ENCODE assay signal across 1 cellular context in the genomic region with DNA sequence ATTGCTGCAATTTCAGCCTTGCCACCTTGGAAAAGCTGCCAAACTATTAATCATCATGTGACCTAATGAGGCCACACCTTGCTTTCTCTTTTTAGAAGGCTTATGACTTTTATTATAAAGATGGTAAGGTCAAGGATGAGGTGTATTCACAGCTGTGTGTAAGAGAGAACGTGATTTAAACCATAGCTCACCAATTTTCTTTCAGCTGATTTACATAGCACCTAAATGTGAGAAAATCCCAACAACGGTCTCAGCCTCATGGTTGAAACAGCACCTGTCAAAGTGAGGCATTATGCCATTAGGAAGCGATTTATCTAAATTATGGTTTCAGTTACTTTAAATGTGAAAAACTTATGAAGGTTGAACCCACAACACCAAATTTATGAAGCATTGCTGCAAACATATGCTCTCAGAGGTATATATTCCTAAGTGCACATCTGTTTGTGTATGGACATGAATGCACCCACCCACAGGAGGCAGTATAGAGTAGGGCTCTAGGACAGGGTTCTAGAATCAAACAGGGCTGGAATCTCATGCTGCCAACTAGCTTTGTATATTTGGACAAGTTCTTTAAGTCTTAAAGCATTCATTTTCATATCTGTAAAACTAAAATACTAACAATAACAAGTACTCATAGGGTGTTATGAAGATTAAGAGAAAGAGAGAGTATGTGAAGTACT.
TF ChIP-seq lines count a peak whose summit lies in the region.

No MANE protein-coding gene starts in this region.

TF ChIP-seq in GM23338, 12 proteins besides CTCF, POLR2A, EP300 and RAD21 (continued from another document):
- TF ChIP-seq, protein P1, sequence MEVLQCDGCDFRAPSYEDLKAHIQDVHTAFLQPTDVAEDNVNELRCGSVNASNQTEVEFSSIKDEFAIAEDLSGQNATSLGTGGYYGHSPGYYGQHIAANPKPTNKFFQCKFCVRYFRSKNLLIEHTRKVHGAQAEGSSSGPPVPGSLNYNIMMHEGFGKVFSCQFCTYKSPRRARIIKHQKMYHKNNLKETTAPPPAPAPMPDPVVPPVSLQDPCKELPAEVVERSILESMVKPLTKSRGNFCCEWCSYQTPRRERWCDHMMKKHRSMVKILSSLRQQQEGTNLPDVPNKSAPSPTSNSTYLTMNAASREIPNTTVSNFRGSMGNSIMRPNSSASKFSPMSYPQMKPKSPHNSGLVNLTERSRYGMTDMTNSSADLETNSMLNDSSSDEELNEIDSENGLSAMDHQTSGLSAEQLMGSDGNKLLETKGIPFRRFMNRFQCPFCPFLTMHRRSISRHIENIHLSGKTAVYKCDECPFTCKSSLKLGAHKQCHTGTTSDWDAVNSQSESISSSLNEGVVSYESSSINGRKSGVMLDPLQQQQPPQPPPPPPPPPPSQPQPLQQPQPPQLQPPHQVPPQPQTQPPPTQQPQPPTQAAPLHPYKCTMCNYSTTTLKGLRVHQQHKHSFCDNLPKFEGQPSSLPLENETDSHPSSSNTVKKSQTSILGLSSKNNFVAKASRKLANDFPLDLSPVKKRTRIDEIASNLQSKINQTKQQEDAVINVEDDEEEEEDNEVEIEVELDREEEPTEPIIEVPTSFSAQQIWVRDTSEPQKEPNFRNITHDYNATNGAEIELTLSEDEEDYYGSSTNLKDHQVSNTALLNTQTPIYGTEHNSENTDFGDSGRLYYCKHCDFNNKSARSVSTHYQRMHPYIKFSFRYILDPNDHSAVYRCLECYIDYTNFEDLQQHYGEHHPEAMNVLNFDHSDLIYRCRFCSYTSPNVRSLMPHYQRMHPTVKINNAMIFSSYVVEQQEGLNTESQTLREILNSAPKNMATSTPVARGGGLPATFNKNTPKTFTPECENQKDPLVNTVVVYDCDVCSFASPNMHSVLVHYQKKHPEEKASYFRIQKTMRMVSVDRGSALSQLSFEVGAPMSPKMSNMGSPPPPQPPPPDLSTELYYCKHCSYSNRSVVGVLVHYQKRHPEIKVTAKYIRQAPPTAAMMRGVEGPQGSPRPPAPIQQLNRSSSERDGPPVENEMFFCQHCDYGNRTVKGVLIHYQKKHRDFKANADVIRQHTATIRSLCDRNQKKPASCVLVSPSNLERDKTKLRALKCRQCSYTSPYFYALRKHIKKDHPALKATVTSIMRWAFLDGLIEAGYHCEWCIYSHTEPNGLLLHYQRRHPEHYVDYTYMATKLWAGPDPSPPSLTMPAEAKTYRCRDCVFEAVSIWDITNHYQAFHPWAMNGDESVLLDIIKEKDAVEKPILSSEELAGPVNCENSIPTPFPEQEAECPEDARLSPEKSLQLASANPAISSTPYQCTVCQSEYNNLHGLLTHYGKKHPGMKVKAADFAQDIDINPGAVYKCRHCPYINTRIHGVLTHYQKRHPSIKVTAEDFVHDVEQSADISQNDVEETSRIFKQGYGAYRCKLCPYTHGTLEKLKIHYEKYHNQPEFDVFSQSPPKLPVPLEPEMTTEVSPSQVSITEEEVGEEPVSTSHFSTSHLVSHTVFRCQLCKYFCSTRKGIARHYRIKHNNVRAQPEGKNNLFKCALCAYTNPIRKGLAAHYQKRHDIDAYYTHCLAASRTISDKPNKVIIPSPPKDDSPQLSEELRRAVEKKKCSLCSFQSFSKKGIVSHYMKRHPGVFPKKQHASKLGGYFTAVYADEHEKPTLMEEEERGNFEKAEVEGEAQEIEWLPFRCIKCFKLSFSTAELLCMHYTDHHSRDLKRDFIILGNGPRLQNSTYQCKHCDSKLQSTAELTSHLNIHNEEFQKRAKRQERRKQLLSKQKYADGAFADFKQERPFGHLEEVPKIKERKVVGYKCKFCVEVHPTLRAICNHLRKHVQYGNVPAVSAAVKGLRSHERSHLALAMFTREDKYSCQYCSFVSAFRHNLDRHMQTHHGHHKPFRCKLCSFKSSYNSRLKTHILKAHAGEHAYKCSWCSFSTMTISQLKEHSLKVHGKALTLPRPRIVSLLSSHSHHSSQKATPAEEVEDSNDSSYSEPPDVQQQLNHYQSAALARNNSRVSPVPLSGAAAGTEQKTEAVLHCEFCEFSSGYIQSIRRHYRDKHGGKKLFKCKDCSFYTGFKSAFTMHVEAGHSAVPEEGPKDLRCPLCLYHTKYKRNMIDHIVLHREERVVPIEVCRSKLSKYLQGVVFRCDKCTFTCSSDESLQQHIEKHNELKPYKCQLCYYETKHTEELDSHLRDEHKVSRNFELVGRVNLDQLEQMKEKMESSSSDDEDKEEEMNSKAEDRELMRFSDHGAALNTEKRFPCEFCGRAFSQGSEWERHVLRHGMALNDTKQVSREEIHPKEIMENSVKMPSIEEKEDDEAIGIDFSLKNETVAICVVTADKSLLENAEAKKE (CRISPR knock-in tag; IDR thresholded peaks at IDR 0.05), result no peak
- TF ChIP-seq ZNF331 (CRISPR knock-in tag; IDR thresholded peaks at IDR 0.05; ENCODE audit: low read depth) (no peak), ZNF114 (CRISPR knock-in tag; IDR thresholded peaks at IDR 0.05) (no peak)
- TF ChIP-seq, protein P2, sequence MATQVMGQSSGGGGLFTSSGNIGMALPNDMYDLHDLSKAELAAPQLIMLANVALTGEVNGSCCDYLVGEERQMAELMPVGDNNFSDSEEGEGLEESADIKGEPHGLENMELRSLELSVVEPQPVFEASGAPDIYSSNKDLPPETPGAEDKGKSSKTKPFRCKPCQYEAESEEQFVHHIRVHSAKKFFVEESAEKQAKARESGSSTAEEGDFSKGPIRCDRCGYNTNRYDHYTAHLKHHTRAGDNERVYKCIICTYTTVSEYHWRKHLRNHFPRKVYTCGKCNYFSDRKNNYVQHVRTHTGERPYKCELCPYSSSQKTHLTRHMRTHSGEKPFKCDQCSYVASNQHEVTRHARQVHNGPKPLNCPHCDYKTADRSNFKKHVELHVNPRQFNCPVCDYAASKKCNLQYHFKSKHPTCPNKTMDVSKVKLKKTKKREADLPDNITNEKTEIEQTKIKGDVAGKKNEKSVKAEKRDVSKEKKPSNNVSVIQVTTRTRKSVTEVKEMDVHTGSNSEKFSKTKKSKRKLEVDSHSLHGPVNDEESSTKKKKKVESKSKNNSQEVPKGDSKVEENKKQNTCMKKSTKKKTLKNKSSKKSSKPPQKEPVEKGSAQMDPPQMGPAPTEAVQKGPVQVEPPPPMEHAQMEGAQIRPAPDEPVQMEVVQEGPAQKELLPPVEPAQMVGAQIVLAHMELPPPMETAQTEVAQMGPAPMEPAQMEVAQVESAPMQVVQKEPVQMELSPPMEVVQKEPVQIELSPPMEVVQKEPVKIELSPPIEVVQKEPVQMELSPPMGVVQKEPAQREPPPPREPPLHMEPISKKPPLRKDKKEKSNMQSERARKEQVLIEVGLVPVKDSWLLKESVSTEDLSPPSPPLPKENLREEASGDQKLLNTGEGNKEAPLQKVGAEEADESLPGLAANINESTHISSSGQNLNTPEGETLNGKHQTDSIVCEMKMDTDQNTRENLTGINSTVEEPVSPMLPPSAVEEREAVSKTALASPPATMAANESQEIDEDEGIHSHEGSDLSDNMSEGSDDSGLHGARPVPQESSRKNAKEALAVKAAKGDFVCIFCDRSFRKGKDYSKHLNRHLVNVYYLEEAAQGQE (IDR thresholded peaks at IDR 0.05; ENCODE audit: unreplicated experiment), result no peak
